ENCODE assay signal across 23 cellular contexts in the genomic region with DNA sequence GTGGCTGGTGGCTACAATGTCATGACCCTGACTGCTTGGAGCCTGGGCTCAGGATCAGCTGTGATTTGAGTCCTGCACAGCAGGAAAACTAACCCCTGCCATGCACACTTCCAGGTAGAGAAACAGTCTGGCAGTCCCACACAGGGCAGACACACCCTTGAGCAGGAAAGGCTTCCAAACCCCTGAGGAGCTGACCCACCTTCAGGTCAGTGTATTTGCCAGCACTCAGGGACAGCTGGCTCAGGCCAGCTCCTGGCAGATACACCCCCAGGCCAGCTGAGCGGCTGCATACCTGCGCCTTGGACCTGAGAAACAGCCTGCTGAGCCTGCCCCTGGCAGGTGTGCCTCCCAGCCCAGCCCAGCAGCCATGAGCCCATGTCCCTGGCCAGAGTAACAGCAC.
"Had no signal": no experiment of that assay in that cellular context is flagged by ENCODE, and none has a peak within 500 bp of the region (broad histone marks: within the 10 kb centered on the region; RNA-seq: fewer than 3 reads in every experiment).

No MANE protein-coding gene starts in this region.

- H3K4me2 ChIP-seq: neural progenitor cell had no signal

- H3K4me1 Mint-ChIP-seq: activated naive CD8-positive, alpha-beta T cell treated with anti-CD3 and anti-CD28 coated beads for 36 hours; central memory CD8-positive, alpha-beta T cell; neural progenitor cell had no signal

- H3K9ac ChIP-seq: neural progenitor cell had no signal

- ATAC-seq: left colon; naive thymus-derived CD4-positive, alpha-beta T cell; stimulated activated naive B cell treated with anti-CD40 and anti-IgM and Interleukin-4, amounts not matched to agents 10 μg/mL and 1 μg/mL and 100 μg/mL, for 72 hours had no signal

- H3K4me1 ChIP-seq: esophagus muscularis mucosa, lower lobe of right lung, upper lobe of left lung had no signal

- DNase-seq: activated CD4-positive, alpha-beta T cell treated with anti-CD3 and anti-CD28 coated beads for 4 hours; activated CD4-positive, alpha-beta T cell treated with anti-CD3 and anti-CD28 coated beads, Interleukin-2, amount 50 U/mL, for 48 hours; activated CD4-positive, CD25-positive, alpha-beta regulatory T cell; activated naive CD4-positive, alpha-beta T cell treated with Interleukin-2 at 50 U/mL for 16 hours; activated naive CD8-positive, alpha-beta T cell treated with anti-CD3 and anti-CD28 coated beads for 36 hours; activated T-cell treated with anti-CD3 and anti-CD28 coated beads, Interleukin-2, amount 50 U/mL, for 48 hours; effector memory CD4-positive, alpha-beta T cell; hippocampal formation; islet precursor cell; left colon; lower lobe of right lung; naive thymus-derived CD4-positive, alpha-beta T cell; stimulated activated CD4-positive, alpha-beta T cell treated with anti-CD3 and anti-CD28 coated beads, Interleukin-2, amount 100 ng/mL, for 48 hours; stimulated activated CD8-positive, alpha-beta memory T cell treated with anti-CD3 and anti-CD28 coated beads, Interleukin-4, amount 100 ng/mL, for 48 hours; stimulated activated naive B cell treated with anti-CD40 and anti-IgM and Interleukin-4, amounts not matched to agents 10 μg/mL and 1 μg/mL and 100 μg/mL, for 72 hours; T-helper 9 cell; upper lobe of left lung had no signal

- H3K27me3 ChIP-seq: esophagus muscularis mucosa, gastrocnemius medialis, neural progenitor cell, upper lobe of left lung had no signal

- H3K27ac ChIP-seq: esophagus muscularis mucosa, gastrocnemius medialis, lower lobe of right lung, neural progenitor cell, thoracic aorta, upper lobe of left lung had no signal

- H3K27me3 Mint-ChIP-seq: activated naive CD8-positive, alpha-beta T cell treated with anti-CD3 and anti-CD28 coated beads for 36 hours; central memory CD8-positive, alpha-beta T cell; naive thymus-derived CD4-positive, alpha-beta T cell; progenitor cell of endocrine pancreas; stimulated activated naive B cell treated with anti-CD40 and anti-IgM and Interleukin-4, amounts not matched to agents 10 μg/mL and 1 μg/mL and 100 μg/mL, for 72 hours had no signal

- H3K27ac Mint-ChIP-seq: activated naive CD8-positive, alpha-beta T cell treated with anti-CD3 and anti-CD28 coated beads for 36 hours; naive thymus-derived CD4-positive, alpha-beta T cell; neural progenitor cell; progenitor cell of endocrine pancreas; stimulated activated naive B cell treated with anti-CD40 and anti-IgM and Interleukin-4, amounts not matched to agents 10 μg/mL and 1 μg/mL and 100 μg/mL, for 72 hours had no signal

- H3K4me3 ChIP-seq: esophagus muscularis mucosa, gastrocnemius medialis, lower lobe of right lung, neural progenitor cell, thoracic aorta, upper lobe of left lung had no signal

- H3K4me3 Mint-ChIP-seq: activated naive CD8-positive, alpha-beta T cell treated with anti-CD3 and anti-CD28 coated beads for 36 hours; central memory CD8-positive, alpha-beta T cell; neural progenitor cell; stimulated activated naive B cell treated with anti-CD40 and anti-IgM and Interleukin-4, amounts not matched to agents 10 μg/mL and 1 μg/mL and 100 μg/mL, for 72 hours had no signal

- H2AFZ ChIP-seq: neural progenitor cell had no signal

- H3K36me3 ChIP-seq: gastrocnemius medialis, lower lobe of right lung, thoracic aorta, upper lobe of left lung had no signal
